ENCODE assay signal across 1 cellular context in the genomic region with DNA sequence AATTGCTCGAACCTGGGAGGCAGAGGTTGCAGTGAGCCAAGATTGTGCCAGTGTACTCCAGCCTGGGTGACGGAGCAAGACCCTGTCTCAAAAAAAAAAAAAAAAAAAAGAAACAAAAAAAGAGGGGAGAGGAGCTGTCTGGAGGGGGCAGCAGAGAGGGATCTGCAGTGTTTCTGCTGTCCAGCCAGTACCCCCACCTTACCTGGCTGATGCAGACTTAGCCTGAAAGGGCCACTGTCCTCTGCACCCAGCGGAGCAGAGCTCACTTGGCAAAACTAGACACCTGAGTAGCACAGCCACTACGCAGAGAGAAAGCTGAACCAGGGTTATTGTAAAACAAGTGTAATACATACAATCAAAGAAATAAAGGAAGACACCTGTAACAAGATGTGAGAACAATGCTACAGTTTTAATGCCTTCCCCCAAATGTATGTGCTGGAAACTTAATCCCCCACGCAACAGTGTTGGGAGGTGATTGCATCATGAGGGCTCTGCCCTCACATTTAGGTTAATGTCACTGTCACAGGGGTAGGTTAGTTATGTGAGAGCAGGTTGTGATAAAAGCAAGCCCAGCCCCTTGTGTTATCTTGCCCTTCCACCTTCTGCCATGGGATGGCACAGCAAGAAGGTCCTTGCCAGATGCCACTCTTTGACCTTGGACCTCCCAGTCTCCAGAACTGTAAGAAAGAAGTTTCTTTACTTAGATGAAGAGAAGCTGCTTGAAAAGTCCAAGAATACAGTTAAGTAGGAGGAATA.
TF ChIP-seq lines count a peak whose summit lies in the region.

No MANE protein-coding gene starts in this region.

TF ChIP-seq in GM23338, 12 proteins besides CTCF, POLR2A, EP300 and RAD21 (continued from another document):
- TF ChIP-seq ZNF462 (CRISPR knock-in tag; IDR thresholded peaks at IDR 0.05) (no peak), ZNF331 (CRISPR knock-in tag; IDR thresholded peaks at IDR 0.05; ENCODE audit: low read depth) (no peak), ETS1 (IDR thresholded peaks at IDR 0.05) (no peak), EZH2phosphoT487 (IDR thresholded peaks at IDR 0.05; ENCODE audit: unreplicated experiment) (no peak), EZH2 (IDR thresholded peaks at IDR 0.05; ENCODE audit: low read depth, unreplicated experiment) (no peak), JUNB (IDR thresholded peaks at IDR 0.05; ENCODE audit: unreplicated experiment) (no peak), ZNF114 (CRISPR knock-in tag; IDR thresholded peaks at IDR 0.05) (no peak)
